In genomic region chr19:1123381-1123780, GRCh38 we compare ENCODE assay signal across 16 cellular contexts. TPM values are rescaled to one million over a fixed set of nuclear protein-coding genes. Genes with fewer than 3 reads are reported as not detected.
DNase-seq lines count a peak whose midpoint lies in the region; ATAC-seq, FAIRE-seq and TF ChIP-seq lines count a peak whose summit lies in the region.
"Had no signal": no experiment of that assay in that cellular context is flagged by ENCODE, and none has a peak within 500 bp of the region (broad histone marks: within the 10 kb centered on the region; RNA-seq: fewer than 3 reads in every experiment).

No MANE protein-coding gene starts in this region.

- H3K4me2 ChIP-seq in GM12878 (ENCODE audit: control insufficient read depth, insufficient read depth), result no peak overlapping the region
- H3K4me2 ChIP-seq: KMS-11, PC-9 had no signal

- no peak overlapping the region for H2AFZ ChIP-seq in GM12878 (ENCODE audit: control insufficient read depth, low read depth, low read length)
- H2AFZ ChIP-seq: PC-9 had no signal

- no peak for DNase-seq in GM12878 (ENCODE audit: low read depth, low spot score)
- no peak for DNase-seq in D721Med (ENCODE audit: insufficient read length, low spot score)
- DNase-seq in gastrocnemius medialis, result no peak
- DNase-seq: NCI-H1417 treated with DMSO at 0.1 percent for 48 hours, NCI-H187 treated with DMSO at 0.1 percent for 48 hours, NCI-H2227 treated with DMSO at 0.1 percent for 48 hours, NCI-H510A treated with DMSO at 0.1 percent for 48 hours had no signal

- ATAC-seq in GM12878 (no peak), GM19455 (IDR thresholded peaks at IDR 0.05; ENCODE audit: unreplicated experiment) (no peak), gastrocnemius medialis (no peak), HG02588 (IDR thresholded peaks at IDR 0.05; ENCODE audit: unreplicated experiment) (no peak)

- BruUV-seq in GM12878 (replicated peaks; lab: Mats Ljungman, UMichigan), result no TSS peak

- RAD21 ChIA-PET in GM12878 (lab: Charles Lee; ENCODE audit: unreplicated experiment), result interaction anchor here (0.6 to 1.3 kb wide), 3 partner anchors 10 to 143 kb away, joined by 3 to 4 read pairs (median 3); no protein-coding TSS in a partner anchor

- 95% methylated on average over 20 of the region's 20 CpGs for WGBS in GM12878 (ENCODE audit: insufficient coverage, insufficient replicate concordance, low lambda C conversion rate, missing lambda C conversion rate)

- no peaks in the 10 kb centered on the region for H3K9me3 ChIP-seq in HUES6 (ENCODE audit: control insufficient read depth, insufficient read depth, low read depth, low read length)
- no peaks in the 10 kb centered on the region for H3K9me3 ChIP-seq in GM12878 (replicated peaks; ENCODE audit: control insufficient read depth, insufficient read depth, low read length)
- no peaks in the 10 kb centered on the region for H3K9me3 ChIP-seq in neutrophil
- H3K9me3 ChIP-seq in gastrocnemius medialis, result no peaks in the 10 kb centered on the region
- H3K9me3 ChIP-seq: BLaER1 treated with 17β-estradiol and CSF1 and Interleukin-3, amounts not matched to agents 10 nM and 100 nM had no signal

- H3K36me3 ChIP-seq in HUES6 (ENCODE audit: control insufficient read depth, insufficient read depth, low read length), result peaks cover 74% of the 10 kb centered on the region
- peaks cover 3 to 48% of the 10 kb centered on the region in 2 experiments for H3K36me3 ChIP-seq in GM12878 (ENCODE audit: control insufficient read depth in 2 of 2, insufficient read depth in 2 of 2, low read length in 1 of 2)
- H3K36me3 ChIP-seq in neutrophil, result peaks cover 100% of the 10 kb centered on the region
- H3K36me3 ChIP-seq in gastrocnemius medialis, result peaks cover 0 to 76% of the 10 kb centered on the region in 2 donors

- H3K27me3 ChIP-seq in HUES6 (ENCODE audit: control insufficient read depth, insufficient read depth, low read length) (no peaks in the 10 kb centered on the region), GM12878 (replicated peaks in 1 of 2; ENCODE audit: control insufficient read depth in 2 of 2, insufficient read depth in 2 of 2, low read length in 1 of 2) (no peaks in the 10 kb centered on the region), neutrophil (no peaks in the 10 kb centered on the region), gastrocnemius medialis (no peaks in the 10 kb centered on the region)
- H3K27me3 ChIP-seq: BLaER1 treated with 17β-estradiol and CSF1 and Interleukin-3, amounts not matched to agents 10 nM and 100 nM had no signal

- H4K20me1 ChIP-seq in GM12878 (ENCODE audit: control insufficient read depth, insufficient read depth), result no peaks in the 10 kb centered on the region

- in situ Hi-C loops in GM12878 (cut with MboI), result no loop called here
- in situ Hi-C loops in gastrocnemius medialis (cut with MboI; ENCODE audit: low sequenced_read_pairs in 4 of 4), result loop anchor here in 1 of 4 donors (10.0 kb wide), 1 partner anchor 61 kb away; no protein-coding TSS in a partner anchor

- TF ChIP-seq POLR2A in GM12878 (IDR thresholded peaks at IDR 0.05; ENCODE audit: low read depth, low read length), result 0 out of 2 replicates have a peak, but pooled peaks have one; percentile 4
- no peak for TF ChIP-seq POLR2A in gastrocnemius medialis (IDR thresholded peaks at IDR 0.05)

- H3K4me1 ChIP-seq in HUES6 (ENCODE audit: control insufficient read depth, insufficient read depth, low read length) (peaks cover 5% of the 10 kb centered on the region; the same call in 1 of the 2 replicates), GM12878 (ENCODE audit: control insufficient read depth, insufficient read depth, low read length) (no peaks in the 10 kb centered on the region), neutrophil (ENCODE audit: control insufficient read depth in 1 of 2, insufficient read depth in 1 of 2, low read depth in 1 of 2, low read length in 1 of 2) (peaks cover 0 to 5% of the 10 kb centered on the region in 2 experiments), gastrocnemius medialis (peaks cover 0 to 7% of the 10 kb centered on the region in 2 donors)

- H3K27ac ChIP-seq in 22Rv1 (peak overlapping the region; percentile 12; the same call in 1 of the 2 replicates), HUES6 (ENCODE audit: low read depth, low read length) (peak overlapping the region; percentile 22; the same call in 1 of the 2 replicates), GM12878 (ENCODE audit: control insufficient read depth, insufficient read depth) (no peak overlapping the region), neutrophil (peak overlapping the region; percentile 13), gastrocnemius medialis (no peak overlapping the region)
- H3K27ac ChIP-seq: KMS-11, PC-9 had no signal

- no peak for TF ChIP-seq EP300 in GM12878 (IDR thresholded peaks at IDR 0.05; ENCODE audit: borderline replicate concordance in 1 of 2, control insufficient read depth in 1 of 2, low read depth in 2 of 2, low read length in 2 of 2)

- no peak overlapping the region for H3K9ac ChIP-seq in HUES6 (ENCODE audit: low read length)
- H3K9ac ChIP-seq in GM12878 (ENCODE audit: control insufficient read depth, insufficient read depth, low read length), result no peak overlapping the region
- H3K9ac ChIP-seq: KMS-11 had no signal

- no peak for FAIRE-seq in GM12878 (lab: Jason Lieb, UNC)
- FAIRE-seq in D721Med (lab: Jason Lieb, UNC), result no peak
- FAIRE-seq: A204.1 had no signal

- POLR2A ChIA-PET in GM12878 (lab: Charles Lee), result interaction anchor here (0.5 to 0.6 kb wide), 2 partner anchors 33 to 83 kb away, joined by 3 to 5 read pairs; no protein-coding TSS in a partner anchor

- SMC1A ChIA-PET in GM12878 (lab: Charles Lee; ENCODE audit: uncharacterized antibody, unreplicated experiment), result interaction anchor here (1.4 kb wide), 1 partner anchor 10 kb away, joined by 5 read pairs; no protein-coding TSS in a partner anchor

- H3K4me3 ChIP-seq in HUES6 (ENCODE audit: low read depth, low read length), result no peak overlapping the region
- no peak overlapping the region for H3K4me3 ChIP-seq in GM12878
- no peak overlapping the region for H3K4me3 ChIP-seq in neutrophil (ENCODE audit: low read depth in 1 of 2, low read length in 1 of 2)
- no peak overlapping the region for H3K4me3 ChIP-seq in gastrocnemius medialis
- H3K4me3 ChIP-seq: BLaER1 treated with 17β-estradiol and CSF1 and Interleukin-3, amounts not matched to agents 10 nM and 100 nM; PC-9 had no signal

- CTCF ChIA-PET in GM12878 (lab: Yijun Ruan, JAX), result interaction anchor here (0.9 to 1.7 kb wide), 3 partner anchors 10 to 122 kb away, joined by 3 to 6 read pairs (median 3); no protein-coding TSS in a partner anchor

- TF ChIP-seq RAD21 in GM12878 (IDR thresholded peaks at IDR 0.05; ENCODE audit: insufficient read depth, low read depth, low read length), result no peak

- no peaks in the 10 kb centered on the region for H3K79me2 ChIP-seq in GM12878 (ENCODE audit: control insufficient read depth, insufficient read depth, low read length)

- TF ChIP-seq CTCF in 22Rv1 (IDR thresholded peaks at IDR 0.05) (no peak), GM12878 (IDR thresholded peaks at IDR 0.05 in 2 of 3, conservative IDR thresholded peaks at IDR 0.05 in 1 of 3; ENCODE audit: control insufficient read depth in 2 of 3, extremely low read depth in 1 of 3, insufficient read depth in 1 of 3, low read depth in 3 of 3, low read length in 3 of 3) (no peak), neutrophil (IDR thresholded peaks at IDR 0.05) (no peak), D721Med (IDR thresholded peaks at IDR 0.05; ENCODE audit: insufficient read depth, missing control alignments) (no peak), gastrocnemius medialis (IDR thresholded peaks at IDR 0.05 in 4 of 5, conservative IDR thresholded peaks at IDR 0.05 in 1 of 5) (no peak)

- intact Hi-C loops in GM12878 (cut with micrococcal nuclease; ENCODE audit: unreplicated experiment) (no loop called here), gastrocnemius medialis (cut with DNase I; ENCODE audit: low total_unique reads) (no loop called here)

RNA-seq across cellular contexts. Expression of gene GPX4, which starts 19.6 kb away (rescaled TPM):
- 30.7 and 37.1 TPM in 2 replicates for total RNA-seq in GM12878 (2013; cell fraction: nucleolus; rRNA removed)
- 325 and 388 TPM in 2 replicates for total RNA-seq in GM12878 (2014; rRNA removed)
- total RNA-seq in GM12878 (2014; rRNA removed; fragmentation: Illumina TruSeq; extraction: Trizol), result 185 and 204 TPM in 2 replicates
- total RNA-seq in GM12878 (2021), result 305 and 316 TPM in 2 replicates
- polyA plus RNA-seq in GM12878 (2011; ENCODE audit: low read depth), result 143 TPM
- 171 and 289 TPM in 2 replicates for polyA plus RNA-seq in GM12878 (2011; rRNA removed)
- polyA plus RNA-seq in GM12878 (2011; cell fraction: cytosol; rRNA removed), result 532 and 769 TPM in 2 replicates
- 455 and 480 TPM in 2 replicates for polyA plus RNA-seq in GM12878 (2011; cell fraction: nucleus; rRNA removed)
- polyA plus RNA-seq in GM12878 (2012), result 460 and 464 TPM in 2 replicates
- polyA plus RNA-seq in GM12878 (2014; fragmentation: Illumina TruSeq; extraction: Trizol), result 144 and 257 TPM in 2 replicates
- polyA plus RNA-seq in GM12878 (2014; fragmentation: Nextera tagmentation; extraction: Ambion mirVana), result 10 to 100 TPM; 33.3 to 99.6 TPM
- polyA plus RNA-seq in GM12878 (2014; rRNA removed), result 749 and 807 TPM in 2 replicates
- polyA plus RNA-seq in GM12878 (2016; fragmentation: Nextera tagmentation; extraction: Ambion mirVana), result 100 to 1,000 TPM; 534 to 574 TPM
- 134 and 182 TPM in 2 replicates for polyA minus RNA-seq in GM12878 (2011; rRNA and poly(A)+ RNA removed)
- 111 and 122 TPM in 2 replicates for polyA minus RNA-seq in GM12878 (2011; cell fraction: cytosol; rRNA and poly(A)+ RNA removed)
- polyA minus RNA-seq in GM12878 (2011; cell fraction: nucleus; rRNA and poly(A)+ RNA removed), result 39.3 and 60.3 TPM in 2 replicates
- total RNA-seq in gastrocnemius medialis, result 100 to 1,000 TPM; 616 to 907 (median 819) TPM

RNA-seq across cellular contexts. Expression of gene POLR2E, which starts 28.2 kb away (rescaled TPM):
- 37.4 and 46.6 TPM in 2 replicates for total RNA-seq in GM12878 (2013; cell fraction: nucleolus; rRNA removed)
- total RNA-seq in GM12878 (2014; rRNA removed) (194 and 207 TPM in 2 replicates), GM12878 (2014; rRNA removed; fragmentation: Illumina TruSeq; extraction: Trizol) (78.7 and 85.5 TPM in 2 replicates), GM12878 (2021) (243 and 250 TPM in 2 replicates), gastrocnemius medialis (100 to 1,000 TPM; 118 to 263 (median 228) TPM)
- 54.0 TPM for polyA plus RNA-seq in GM12878 (2011; ENCODE audit: low read depth)
- polyA plus RNA-seq in GM12878 (2011; rRNA removed) (92.4 and 192 TPM in 2 replicates), GM12878 (2014; fragmentation: Illumina TruSeq; extraction: Trizol) (10.0 and 142 TPM in 2 replicates), GM12878 (2014; fragmentation: Nextera tagmentation; extraction: Ambion mirVana) (10 to 100 TPM in 1 of 2 experiments, 1 to 10 TPM in 1; 4.0 to 17.0 TPM), GM12878 (2014; rRNA removed) (367 and 444 TPM in 2 replicates), GM12878 (2016; fragmentation: Nextera tagmentation; extraction: Ambion mirVana) (100 to 1,000 TPM; 460 to 487 TPM)
- 220 and 291 TPM in 2 replicates for polyA plus RNA-seq in GM12878 (2011; cell fraction: cytosol; rRNA removed)
- 162 and 168 TPM in 2 replicates for polyA plus RNA-seq in GM12878 (2011; cell fraction: nucleus; rRNA removed)
- polyA plus RNA-seq in GM12878 (2012), result 184 and 198 TPM in 2 replicates
- 76.9 and 101 TPM in 2 replicates for polyA minus RNA-seq in GM12878 (2011; rRNA and poly(A)+ RNA removed)
- 70.2 and 78.0 TPM in 2 replicates for polyA minus RNA-seq in GM12878 (2011; cell fraction: cytosol; rRNA and poly(A)+ RNA removed)
- 29.5 and 49.3 TPM in 2 replicates for polyA minus RNA-seq in GM12878 (2011; cell fraction: nucleus; rRNA and poly(A)+ RNA removed)

RNA-seq across cellular contexts. Expression of gene SBNO2, which starts 50.7 kb away (rescaled TPM):
- 26.2 and 31.8 TPM in 2 replicates for total RNA-seq in GM12878 (2013; cell fraction: nucleolus; rRNA removed)
- total RNA-seq in GM12878 (2014; rRNA removed) (13.8 and 15.8 TPM in 2 replicates), GM12878 (2014; rRNA removed; fragmentation: Illumina TruSeq; extraction: Trizol) (4.8 and 5.6 TPM in 2 replicates), GM12878 (2021) (38.5 and 44.6 TPM in 2 replicates), gastrocnemius medialis (10 to 100 TPM; 22.2 to 49.8 (median 30.9) TPM)
- 3.3 TPM for polyA plus RNA-seq in GM12878 (2011; ENCODE audit: low read depth)
- polyA plus RNA-seq in GM12878 (2011; rRNA removed) (2.7 and 7.2 TPM in 2 replicates), GM12878 (2014; fragmentation: Illumina TruSeq; extraction: Trizol) (2.2 and 5.0 TPM in 2 replicates), GM12878 (2014; fragmentation: Nextera tagmentation; extraction: Ambion mirVana) (under 1 TPM; 0.08 to 0.15 TPM), GM12878 (2014; rRNA removed) (21.8 and 26.0 TPM in 2 replicates), GM12878 (2016; fragmentation: Nextera tagmentation; extraction: Ambion mirVana) (1 to 10 TPM; 4.2 to 5.9 TPM)
- polyA plus RNA-seq in GM12878 (2011; cell fraction: cytosol; rRNA removed), result 9.3 and 12.8 TPM in 2 replicates
- 64.7 and 83.4 TPM in 2 replicates for polyA plus RNA-seq in GM12878 (2011; cell fraction: nucleus; rRNA removed)
- 12.3 and 13.5 TPM in 2 replicates for polyA plus RNA-seq in GM12878 (2012)
- 10.8 and 18.6 TPM in 2 replicates for polyA minus RNA-seq in GM12878 (2011; rRNA and poly(A)+ RNA removed)
- 17.7 and 21.2 TPM in 2 replicates for polyA minus RNA-seq in GM12878 (2011; cell fraction: cytosol; rRNA and poly(A)+ RNA removed)
- 15.5 and 27.3 TPM in 2 replicates for polyA minus RNA-seq in GM12878 (2011; cell fraction: nucleus; rRNA and poly(A)+ RNA removed)

RNA-seq across cellular contexts. Expression of gene ARHGAP45, which starts 56.4 kb away (rescaled TPM):
- 190 and 196 TPM in 2 replicates for total RNA-seq in GM12878 (2013; cell fraction: nucleolus; rRNA removed)
- total RNA-seq in GM12878 (2014; rRNA removed), result 116 and 146 TPM in 2 replicates
- total RNA-seq in GM12878 (2014; rRNA removed; fragmentation: Illumina TruSeq; extraction: Trizol), result 21.4 and 26.2 TPM in 2 replicates
- total RNA-seq in GM12878 (2021), result 142 and 151 TPM in 2 replicates
- 33.0 TPM for polyA plus RNA-seq in GM12878 (2011; ENCODE audit: low read depth)
- 20.8 and 53.2 TPM in 2 replicates for polyA plus RNA-seq in GM12878 (2011; rRNA removed)
- polyA plus RNA-seq in GM12878 (2011; cell fraction: cytosol; rRNA removed), result 64.0 and 103 TPM in 2 replicates
- 223 and 275 TPM in 2 replicates for polyA plus RNA-seq in GM12878 (2011; cell fraction: nucleus; rRNA removed)
- polyA plus RNA-seq in GM12878 (2012), result 85.3 and 105 TPM in 2 replicates
- 1.4 and 9.8 TPM in 2 replicates for polyA plus RNA-seq in GM12878 (2014; fragmentation: Illumina TruSeq; extraction: Trizol)
- polyA plus RNA-seq in GM12878 (2014; fragmentation: Nextera tagmentation; extraction: Ambion mirVana), result 1 to 10 TPM; 1.4 to 7.8 TPM
- polyA plus RNA-seq in GM12878 (2014; rRNA removed), result 96.0 and 125 TPM in 2 replicates
- polyA plus RNA-seq in GM12878 (2016; fragmentation: Nextera tagmentation; extraction: Ambion mirVana), result 10 to 100 TPM; 66.6 to 82.6 TPM
- polyA minus RNA-seq in GM12878 (2011; rRNA and poly(A)+ RNA removed), result 36.0 and 96.7 TPM in 2 replicates
- polyA minus RNA-seq in GM12878 (2011; cell fraction: cytosol; rRNA and poly(A)+ RNA removed), result 45.4 and 45.7 TPM in 2 replicates
- polyA minus RNA-seq in GM12878 (2011; cell fraction: nucleus; rRNA and poly(A)+ RNA removed), result 32.4 and 52.2 TPM in 2 replicates
- total RNA-seq in gastrocnemius medialis, result 1 to 10 TPM in 3 of 4 donors, under 1 TPM in 1; 0.83 to 7.6 (median 3.4) TPM

Comparison
In these comparisons a context has a peak if more than half of its experiments do, and no peak if none do; other contexts are left out.
1. H3K27ac ChIP-seq: peak in 22Rv1 (single experiment), HUES6 (single experiment) and neutrophil (single experiment); none in GM12878 (single experiment) and gastrocnemius medialis (0 of 4).